8 cellular contexts compared by ENCODE assay signal in genomic region chr14:91387135-91387849, GRCh38. TPM values are rescaled to one million over a fixed set of nuclear protein-coding genes. Genes with fewer than 3 reads are reported as not detected.
DNase-seq lines count a peak whose midpoint lies in the region; ATAC-seq, FAIRE-seq and TF ChIP-seq lines count a peak whose summit lies in the region.

No MANE protein-coding gene starts in this region.

- H3K27ac ChIP-seq in RWPE2 (ENCODE audit: poor library complexity, severe bottlenecking) = no peak overlapping the region

- no peaks in the 10 kb centered on the region for H3K36me3 ChIP-seq in RWPE2 (ENCODE audit: low read depth)

- no peak overlapping the region for H3K4me3 ChIP-seq in RWPE2 (ENCODE audit: severe bottlenecking)
- no peak overlapping the region for H3K4me3 ChIP-seq in fibroblast of the aortic adventitia (ENCODE audit: low read depth, low read length)

- TF ChIP-seq CTCF in RWPE2 (IDR thresholded peaks at IDR 0.05; ENCODE audit: poor library complexity, severe bottlenecking) (no peak), fibroblast of the aortic adventitia (IDR thresholded peaks at IDR 0.05; ENCODE audit: insufficient read depth, low read length) (no peak), D721Med (IDR thresholded peaks at IDR 0.05; ENCODE audit: insufficient read depth, missing control alignments) (no peak)

- H3K27me3 ChIP-seq in RWPE2 (ENCODE audit: insufficient read depth, poor library complexity, severe bottlenecking) = no peaks in the 10 kb centered on the region

- peak overlapping the region; percentile 42 for H3K27ac Mint-ChIP-seq in activated T-cell treated with anti-CD3 and anti-CD28 coated beads, Interleukin-2, amount 50 U/mL, for 72 hours
- H3K27ac Mint-ChIP-seq in stimulated activated naive CD8-positive, alpha-beta T cell treated with anti-CD3 and anti-CD28 coated beads, Interleukin-15, amount 100 ng/mL, for 72 hours = peak overlapping the region in 1 of 2 donors; percentile 8

- no peak for DNase-seq in activated T-cell treated with anti-CD3 and anti-CD28 coated beads, Interleukin-2, amount 50 U/mL, for 72 hours
- DNase-seq in activated T-cell treated with anti-CD3 and anti-CD28 coated beads for 4 hours (no peak), RWPE2 (ENCODE audit: low spot score) (no peak), fibroblast of the aortic adventitia (ENCODE audit: low read depth) (peak; percentile 49), D721Med (ENCODE audit: insufficient read length, low spot score) (no peak), frontal cortex (ENCODE audit: low spot score in 2 of 2) (no peak)
- DNase-seq in stimulated activated naive CD8-positive, alpha-beta T cell treated with anti-CD3 and anti-CD28 coated beads, Interleukin-15, amount 100 ng/mL, for 72 hours = peak in 1 of 2 donors; percentile 54

- no peaks in the 10 kb centered on the region for H3K9me3 ChIP-seq in RWPE2 (ENCODE audit: severe bottlenecking)

- H3K4me3 Mint-ChIP-seq in activated T-cell treated with anti-CD3 and anti-CD28 coated beads, Interleukin-2, amount 50 U/mL, for 72 hours = peak overlapping the region; percentile 27 to 82
- peak overlapping the region; percentile 32 for H3K4me3 Mint-ChIP-seq in stimulated activated naive CD8-positive, alpha-beta T cell treated with anti-CD3 and anti-CD28 coated beads, Interleukin-15, amount 100 ng/mL, for 72 hours

- H3K4me1 ChIP-seq in RWPE2 (ENCODE audit: insufficient read depth, poor library complexity, severe bottlenecking) = peaks cover 10% of the 10 kb centered on the region

- H3K36me3 Mint-ChIP-seq in activated T-cell treated with anti-CD3 and anti-CD28 coated beads, Interleukin-2, amount 50 U/mL, for 72 hours (ENCODE audit: insufficient read depth in 2 of 2) = peaks cover 0 to 3% of the 10 kb centered on the region in 2 donors

- no peak for ATAC-seq in activated T-cell treated with anti-CD3 and anti-CD28 coated beads, Interleukin-2, amount 50 U/mL, for 72 hours (replicated peaks in 1 of 2)
- ATAC-seq in RWPE2 (ENCODE audit: low read depth) (peak; percentile 18; the same call in 1 of the 3 replicates), HG03565 (IDR thresholded peaks at IDR 0.05; ENCODE audit: unreplicated experiment) (no peak)
- ATAC-seq in stimulated activated naive CD8-positive, alpha-beta T cell treated with anti-CD3 and anti-CD28 coated beads, Interleukin-15, amount 100 ng/mL, for 72 hours = peak; percentile 73

- no peaks in the 10 kb centered on the region for H3K9me3 Mint-ChIP-seq in activated T-cell treated with anti-CD3 and anti-CD28 coated beads, Interleukin-2, amount 50 U/mL, for 72 hours
- H3K9me3 Mint-ChIP-seq in stimulated activated naive CD8-positive, alpha-beta T cell treated with anti-CD3 and anti-CD28 coated beads, Interleukin-15, amount 100 ng/mL, for 72 hours = peaks cover 0 to 1% of the 10 kb centered on the region in 2 donors

- H3K27me3 Mint-ChIP-seq in activated T-cell treated with anti-CD3 and anti-CD28 coated beads, Interleukin-2, amount 50 U/mL, for 72 hours (ENCODE audit: low read depth) = no peaks in the 10 kb centered on the region
- no peaks in the 10 kb centered on the region for H3K27me3 Mint-ChIP-seq in stimulated activated naive CD8-positive, alpha-beta T cell treated with anti-CD3 and anti-CD28 coated beads, Interleukin-15, amount 100 ng/mL, for 72 hours

- H3K4me1 Mint-ChIP-seq in activated T-cell treated with anti-CD3 and anti-CD28 coated beads, Interleukin-2, amount 50 U/mL, for 72 hours (ENCODE audit: low read depth) = peaks cover 92% of the 10 kb centered on the region
- peaks cover 99% of the 10 kb centered on the region for H3K4me1 Mint-ChIP-seq in stimulated activated naive CD8-positive, alpha-beta T cell treated with anti-CD3 and anti-CD28 coated beads, Interleukin-15, amount 100 ng/mL, for 72 hours

- FAIRE-seq in D721Med (lab: Jason Lieb, UNC) (no peak), frontal cortex (lab: Jason Lieb, UNC) (no peak)

RNA-seq across cellular contexts. Expression of gene CCDC88C, which starts 30.3 kb away (rescaled TPM):
- total RNA-seq in activated T-cell treated with anti-CD3 and anti-CD28 coated beads, Interleukin-2, amount 50 U/mL, for 72 hours = 100 to 1,000 TPM; 103 to 111 TPM
- total RNA-seq in fibroblast of the aortic adventitia (ENCODE audit: low replicate concordance) (under 0.01 TPM in 1 of 2 replicates, not detected in the other), frontal cortex (22.4 TPM)

Comparison
In these comparisons a context has a peak if more than half of its experiments do, and no peak if none do; other contexts are left out.
1. ATAC-seq: peak in RWPE2 (single experiment) and stimulated activated naive CD8-positive, alpha-beta T cell treated with anti-CD3 and anti-CD28 coated beads, Interleukin-15, amount 100 ng/mL, for 72 hours (single experiment); none in activated T-cell treated with anti-CD3 and anti-CD28 coated beads, Interleukin-2, amount 50 U/mL, for 72 hours (0 of 2) and HG03565 (single experiment).
2. RNA of gene CCDC88C, which starts 30.3 kb away (total RNA-seq): 103 to 111 TPM in activated T-cell treated with anti-CD3 and anti-CD28 coated beads, Interleukin-2, amount 50 U/mL, for 72 hours and 22.4 TPM in frontal cortex (single experiment); under 0.01 TPM in fibroblast of the aortic adventitia; every median in the first group is over 10 times any median in the second.